10 cellular contexts compared by ENCODE assay signal in the genomic region with DNA sequence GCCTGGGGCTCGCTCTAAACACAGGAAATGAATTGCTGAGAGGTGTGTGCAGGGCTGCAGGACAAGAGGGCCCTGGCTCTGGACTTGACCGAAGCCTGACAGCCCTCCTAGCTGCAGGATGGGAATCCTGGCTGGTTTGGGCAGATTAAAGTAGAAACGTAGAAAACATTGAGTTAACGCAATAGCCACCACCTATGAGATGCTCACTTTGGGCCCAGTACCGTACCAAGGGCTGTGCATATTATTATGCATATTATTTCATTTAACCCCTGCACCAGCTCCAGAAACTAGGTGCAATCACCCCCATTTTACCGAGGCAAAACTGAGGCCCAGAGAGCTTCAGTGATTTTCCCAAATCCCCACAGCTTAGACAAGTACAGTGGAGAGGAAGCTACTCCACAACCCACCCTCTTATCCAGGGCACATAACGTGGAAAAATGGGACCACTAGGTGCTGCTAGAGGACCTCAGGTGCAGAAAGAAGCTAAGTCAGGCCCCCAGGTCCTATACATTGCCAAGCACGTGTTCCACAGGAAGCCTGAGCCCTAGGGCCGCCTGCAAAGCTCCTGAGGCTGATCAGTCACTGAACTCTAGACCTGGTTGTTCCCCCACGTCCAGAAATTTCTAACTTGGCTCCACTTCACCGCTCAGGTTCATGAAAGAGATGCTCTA.
DNase-seq lines count a peak whose midpoint lies in the region; ATAC-seq, FAIRE-seq and TF ChIP-seq lines count a peak whose summit lies in the region.
"Had no signal": no experiment of that assay in that cellular context is flagged by ENCODE, and none has a peak within 500 bp of the region (broad histone marks: within the 10 kb centered on the region; RNA-seq: fewer than 3 reads in every experiment).

No MANE protein-coding gene starts in this region.

- H3K27me3 ChIP-seq in Panc1 (ENCODE audit: control insufficient read depth, insufficient read depth, low read length) = no peaks in the 10 kb centered on the region; the same call in 1 of the 2 replicates

- H3K4me3 ChIP-seq in Panc1 (ENCODE audit: low read depth in 2 of 2, low read length in 2 of 2) = no peak overlapping the region

- no peaks in the 10 kb centered on the region for H3K36me3 ChIP-seq in Panc1 (ENCODE audit: control insufficient read depth, insufficient read depth, low read length)

- in situ Hi-C loops in Panc1 (cut with HindIII; ENCODE audit: low pct_unique_long_range_greater_than_20kb, low sequenced_read_pairs) = no loop called here

- POLR2A ChIA-PET in Panc1 (lab: Charles Lee) = no interaction called here

- no peak overlapping the region for H3K27ac ChIP-seq in Panc1 (ENCODE audit: low read length)

- intact Hi-C loops in Panc1 (cut with micrococcal nuclease; ENCODE audit: unreplicated experiment) = loop anchor here (5.0 to 10.0 kb wide), 3 partner anchors 45 to 417 kb away; no protein-coding TSS in a partner anchor

- CTCF ChIA-PET in Panc1 (lab: Charles Lee) = interaction anchor here (0.6 to 1.6 kb wide), 11 partner anchors 12 to 274 kb away, joined by 3 to 23 read pairs (median 3); no protein-coding TSS in a partner anchor

- ATAC-seq in Panc1 = peak; percentile 94
- no peak for ATAC-seq in HG03095 (IDR thresholded peaks at IDR 0.05; ENCODE audit: unreplicated experiment)
- no peak for ATAC-seq in GM19452 (IDR thresholded peaks at IDR 0.05; ENCODE audit: unreplicated experiment)

- no peaks in the 10 kb centered on the region; the same call in 1 of the 2 replicates for H3K4me1 ChIP-seq in Panc1 (ENCODE audit: control insufficient read depth, insufficient read depth, low read length)

- BruUV-seq in Panc1 (replicated peaks; lab: Mats Ljungman, UMichigan) = no TSS peak

- DNase-seq in DMS79 (lab: John Stamatoyannopoulos, UW) (peak; percentile 12), HK-2 (ENCODE audit: unreplicated experiment) (peak; percentile 20), Panc1 (ENCODE audit: low read depth, low spot score) (peak; percentile 51), fibroblast of peridontal ligament (ENCODE audit: extremely low read depth) (peak; percentile 50), urothelium cell line (ENCODE audit: low spot score) (peak; percentile 36), NCI-H187 treated with DMSO at 0.1 percent for 48 hours (lab: John Stamatoyannopoulos, UW) (no peak)
- DNase-seq: right cardiac atrium had no signal

- FAIRE-seq in urothelium cell line (lab: Jason Lieb, UNC) = no peak
- FAIRE-seq: TTC549 had no signal

- peak; percentile 97 for TF ChIP-seq CTCF in Panc1 (IDR thresholded peaks at IDR 0.05)

- no peaks in the 10 kb centered on the region for H3K9me3 ChIP-seq in Panc1 (ENCODE audit: control insufficient read depth, insufficient read depth, low read depth, low read length)
